ENCODE assay signal across 8 cellular contexts in genomic region chr16:84617631-84618427, GRCh38. TPM values are rescaled to one million over a fixed set of nuclear protein-coding genes. Genes with fewer than 3 reads are reported as not detected.
DNase-seq lines count a peak whose midpoint lies in the region; ATAC-seq and TF ChIP-seq lines count a peak whose summit lies in the region.

TSS of gene COTL1 (minus strand) at chr16:84618078. CDS start at chr16:84617914, 164 bp downstream.

- H3K27me3 Mint-ChIP-seq in activated B cell treated with CpG ODN at 0.5 μM for 24 hours: no peaks in the 10 kb centered on the region

- H3K4me3 Mint-ChIP-seq in activated B cell treated with CpG ODN at 0.5 μM for 24 hours: peak within 1 kb of the TSS; percentile 94

- TF ChIP-seq CTCF in AG04450 (IDR thresholded peaks at IDR 0.05; ENCODE audit: low read depth, low read length) (no peak), activated B cell treated with CpG ODN at 0.5 μM for 24 hours (IDR thresholded peaks at IDR 0.05) (no peak)

- POLR2A ChIA-PET in AG04450 (lab: Yijun Ruan, JAX) (interaction anchor here (0.7 to 1.8 kb wide), 8 partner anchors 14 to 707 kb away, joined by 3 to 13 read pairs (median 6); partner anchors contain the start of gene MEAK7), activated B cell treated with CpG ODN at 0.5 μM for 24 hours (lab: Charles Lee) (interaction anchor here (0.9 to 10.7 kb wide), 11 partner anchors 10 to 111 kb away, joined by 4 to 333 read pairs (median 7); no protein-coding TSS in a partner anchor)

- CTCF ChIA-PET in AG04450 (lab: Charles Lee) (interaction anchor here (1.7 to 1.9 kb wide), 2 partner anchors 107 to 108 kb away, joined by 4 to 17 read pairs; no protein-coding TSS in a partner anchor), activated B cell treated with CpG ODN at 0.5 μM for 24 hours (lab: Charles Lee) (interaction anchor here (0.9 to 3.4 kb wide), 5 partner anchors 55 to 122 kb away, joined by 3 to 9 read pairs (median 3); no protein-coding TSS in a partner anchor)

- H3K4me1 Mint-ChIP-seq in activated B cell treated with CpG ODN at 0.5 μM for 24 hours: peaks cover 75% of the 10 kb centered on the region

- peak within 1 kb of the TSS; percentile 87 for H3K4me3 ChIP-seq in AG04450 (ENCODE audit: low read depth, low read length)

- intact Hi-C loops in activated B cell treated with CpG ODN at 0.5 μM for 24 hours (cut with micrococcal nuclease): loop anchor here (1.0 to 2.0 kb wide), 4 partner anchors 19 to 107 kb away; no protein-coding TSS in a partner anchor

- H3K27me3 ChIP-seq in AG04450 (ENCODE audit: control insufficient read depth, insufficient read depth, low read length): no peaks in the 10 kb centered on the region

- H3K27ac ChIP-seq in AG04450 (ENCODE audit: low read depth, low read length) (peak within 1 kb of the TSS; percentile 96), caudate nucleus (ENCODE audit: low read depth, low read length) (peak within 1 kb of the TSS; percentile 4)

- ATAC-seq in GM18909 (IDR thresholded peaks at IDR 0.05; ENCODE audit: poor library complexity, unreplicated experiment): peak; percentile 84
- ATAC-seq in HG03175 (IDR thresholded peaks at IDR 0.05; ENCODE audit: unreplicated experiment): peak; percentile 87
- peak; percentile 87 for ATAC-seq in activated B cell treated with CpG ODN at 0.5 μM for 24 hours (ENCODE audit: low read depth)

- peaks cover 40% of the 10 kb centered on the region for H3K36me3 Mint-ChIP-seq in activated B cell treated with CpG ODN at 0.5 μM for 24 hours (ENCODE audit: low read depth)

- DNase-seq in AG04450 (ENCODE audit: low read depth, low spot score) (peak; percentile 97), NCI-H345 (lab: John Stamatoyannopoulos, UW) (peak; percentile 92), activated B cell treated with CpG ODN at 0.5 μM for 24 hours (peak; percentile 86), caudate nucleus (lab: John Stamatoyannopoulos, UW) (peak in 60 of 61 donors; percentile 48 to 94 (median 87)), iris pigment epithelial cell (ENCODE audit: low read depth) (peak; percentile 98)
- DNase-seq in stimulated activated CD4-positive, alpha-beta T cell treated with anti-CD3 and anti-CD28 coated beads, Interleukin-12 subunit alpha, Interleukin-12 subunit beta, amount 100 ng/mL, for 24 hours (ENCODE audit: low read depth in 2 of 2): peak; percentile 88 to 96

- H3K9me3 Mint-ChIP-seq in activated B cell treated with CpG ODN at 0.5 μM for 24 hours: no peaks in the 10 kb centered on the region

- no peaks in the 10 kb centered on the region; the same call in 1 of the 2 replicates for H3K9me3 ChIP-seq in AG04450 (ENCODE audit: control insufficient read depth, insufficient read depth, low read length)

- H3K27ac Mint-ChIP-seq in activated B cell treated with CpG ODN at 0.5 μM for 24 hours: peak within 1 kb of the TSS; percentile 84

RNA-seq across cellular contexts. Expression of gene COTL1, which starts in this region (rescaled TPM):
- polyA plus RNA-seq in AG04450 (2011; rRNA removed): 153 and 197 TPM in 2 replicates
- polyA minus RNA-seq in AG04450 (2011; rRNA and poly(A)+ RNA removed): 83.5 and 92.2 TPM in 2 replicates
- total RNA-seq in activated B cell treated with CpG ODN at 0.5 μM for 24 hours: 487 and 525 TPM in 2 replicates

Comparison
In these comparisons a context has a peak if more than half of its experiments do, and no peak if none do; other contexts are left out.
1. Peak in every context shown above with its lines: DNase-seq, ATAC-seq, H3K4me3 ChIP-seq and H3K27ac ChIP-seq.